Comparison of ENCODE assay signal across 8 cellular contexts in genomic region chr1:151131832-151132675, GRCh38. TPM values are rescaled to one million over a fixed set of nuclear protein-coding genes. Genes with fewer than 3 reads are reported as not detected.
A peak's percentile ranks its signal among the peaks of the same experiment; 100 is the strongest.
DNase-seq lines count a peak whose midpoint lies in the region; ATAC-seq and TF ChIP-seq lines count a peak whose summit lies in the region.

No MANE protein-coding gene starts in this region.

- H3K4me3 ChIP-seq in GM12865 (ENCODE audit: low read depth, low read length) (peak overlapping the region; percentile 41), iPS-18c (ENCODE audit: insufficient read depth, low read depth, low read length) (peak overlapping the region; percentile 55), gastrocnemius medialis (peak overlapping the region; percentile 16 to 47 (median 32))

- DNase-seq in GM12865 (ENCODE audit: low read depth): no peak
- DNase-seq in amniotic epithelial cell (ENCODE audit: low read depth): peak; percentile 19
- DNase-seq in gastrocnemius medialis: peak in 1 of 2 donors; percentile 13
- no peak for DNase-seq in DMS 273 (lab: John Stamatoyannopoulos, UW; ENCODE audit: unreplicated experiment)
- no peak for DNase-seq in activated gamma-delta T cell (lab: John Stamatoyannopoulos, UW)
- no peak for DNase-seq in GM19240 (ENCODE audit: insufficient read length, low spot score)

- H3K27me3 ChIP-seq in gastrocnemius medialis: no peaks in the 10 kb centered on the region

- peaks cover 0 to 8% of the 10 kb centered on the region in 2 donors for H3K4me1 ChIP-seq in gastrocnemius medialis

- peak overlapping the region; percentile 53 to 98 (median 68) for H3K27ac ChIP-seq in gastrocnemius medialis

- H3K36me3 ChIP-seq in gastrocnemius medialis: peaks cover 0 to 50% of the 10 kb centered on the region in 2 donors

- in situ Hi-C loops in gastrocnemius medialis (cut with MboI; ENCODE audit: low sequenced_read_pairs in 4 of 4): no loop called here

- TF ChIP-seq CTCF in GM12865 (IDR thresholded peaks at IDR 0.05; ENCODE audit: insufficient read depth, low read depth, low read length, missing control alignments) (no peak), gastrocnemius medialis (IDR thresholded peaks at IDR 0.05 in 4 of 5, conservative IDR thresholded peaks at IDR 0.05 in 1 of 5) (no peak)

- no peak for TF ChIP-seq POLR2A in gastrocnemius medialis (IDR thresholded peaks at IDR 0.05)

- H3K9me3 ChIP-seq in iPS-18c (ENCODE audit: control insufficient read depth, insufficient read depth, low read length): no peaks in the 10 kb centered on the region
- H3K9me3 ChIP-seq in gastrocnemius medialis: no peaks in the 10 kb centered on the region

- no peak for ATAC-seq in gastrocnemius medialis
- ATAC-seq in GM18520 (IDR thresholded peaks at IDR 0.05; ENCODE audit: unreplicated experiment): no peak

- intact Hi-C loops in gastrocnemius medialis (cut with DNase I; ENCODE audit: low total_unique reads): no loop called here

RNA-seq across cellular contexts. Expression of gene SEMA6C, which starts 14.4 kb away (rescaled TPM):
- 100 to 1,000 TPM in 2 of 4 donors, 10 to 100 TPM in 2; 51.5 to 121 (median 108) TPM for total RNA-seq in gastrocnemius medialis

RNA-seq across cellular contexts. Expression of gene TNFAIP8L2, which starts 24.4 kb away (rescaled TPM):
- 1 to 10 TPM in 3 of 4 donors, not detected in 1; 1.1 to 3.1 (median 1.4) TPM for total RNA-seq in gastrocnemius medialis

RNA-seq across cellular contexts. Expression of gene LYSMD1, which starts 33.6 kb away (rescaled TPM):
- 10 to 100 TPM; 11.4 to 14.6 (median 13.7) TPM for total RNA-seq in gastrocnemius medialis

RNA-seq across cellular contexts. Expression of gene SCNM1, which starts 33.9 kb away (rescaled TPM):
- total RNA-seq in gastrocnemius medialis: 10 to 100 TPM; 17.7 to 56.1 (median 35.6) TPM

RNA-seq across cellular contexts. Expression of gene TMOD4, which starts 43.7 kb away (rescaled TPM):
- total RNA-seq in gastrocnemius medialis: 100 to 1,000 TPM in 3 of 4 donors, 10 to 100 TPM in 1; 58.3 to 315 (median 188) TPM
